Comparison of ENCODE assay signal across 1 cellular context in genomic region chr1:37946703-37947360, GRCh38.
TF ChIP-seq lines count a peak whose summit lies in the region.

TSS of gene INPP5B (minus strand) at chr1:37947053. CDS start at chr1:37946308, 745 bp downstream.

TF ChIP-seq in IMR-90, 13 proteins besides CTCF, POLR2A, EP300 and RAD21 (continued from another document):
- TF ChIP-seq MAZ (IDR thresholded peaks at IDR 0.05; ENCODE audit: borderline replicate concordance, low read depth, low read length), result peak; percentile 98
- peak; percentile 84 for TF ChIP-seq MXI1 (IDR thresholded peaks at IDR 0.05; ENCODE audit: borderline replicate concordance, low read depth, low read length)
- TF ChIP-seq MAFK (IDR thresholded peaks at IDR 0.05; ENCODE audit: low read depth, low read length), result no peak
- TF ChIP-seq RFX5 (IDR thresholded peaks at IDR 0.05; ENCODE audit: low read depth, low read length), result no peak
- no peak for TF ChIP-seq ELK1 (IDR thresholded peaks at IDR 0.05; ENCODE audit: borderline replicate concordance, low read depth, low read length)
- peak; percentile 77 for TF ChIP-seq CEBPB (IDR thresholded peaks at IDR 0.05; ENCODE audit: low read depth, low read length)
TF ChIP-seq in IMR-90: peak in this region for 5.
